Comparison of ENCODE assay signal across 19 cellular contexts in genomic region chr4:23212558-23212957, GRCh38.
"Had no signal": no experiment of that assay in that cellular context is flagged by ENCODE, and none has a peak within 500 bp of the region (broad histone marks: within the 10 kb centered on the region; RNA-seq: fewer than 3 reads in every experiment).

No MANE protein-coding gene starts in this region.

- ATAC-seq: Right ventricle myocardium inferior, SK-N-SH treated with all-trans-retinoic acid at 6 μM for 48 hours had no signal

- H3K4me2 ChIP-seq: PC-9 had no signal

- H3K27me3 ChIP-seq: MG63, Peyer's patch, SJCRH30 had no signal

- H3K4me3 ChIP-seq: MG63, PC-9, Peyer's patch, SJCRH30 had no signal

- H2AFZ ChIP-seq: PC-9 had no signal

- H3K36me3 ChIP-seq: MG63, Peyer's patch, SJCRH30 had no signal

- H3K9me3 ChIP-seq: MG63, Peyer's patch, SJCRH30 had no signal

- H3K4me1 ChIP-seq: Peyer's patch, SJCRH30 had no signal

- H3K27ac ChIP-seq: PC-9, Peyer's patch, SJCRH30 had no signal

- DNase-seq: KBM-7, MG63, NCI-H1092, NCI-H1105 treated with DMSO at 0.1 percent for 48 hours, NCI-H1436, NCI-H187, NCI-H2029, NCI-H2081 treated with DMSO at 0.1 percent for 48 hours, NCI-H2227 treated with DMSO at 0.1 percent for 48 hours, NCI-H524, NCI-H526 treated with DMSO at 0.1 percent for 48 hours, NCI-H748 treated with DMSO at 0.1 percent for 48 hours, OCI-M1, PC-9, Peyer's patch, SHP77 treated with DMSO at 0.1 percent for 48 hours had no signal
